1 cellular context compared by ENCODE assay signal in genomic region chr10:45105311-45105710, GRCh38.
TF ChIP-seq lines count a peak whose summit lies in the region.
"Not testable (repeated sequence)": the region's sequence is repeated elsewhere in the genome, so short reads cannot be mapped to it uniquely, and the experiment has no call there.

No MANE protein-coding gene starts in this region.

TF ChIP-seq in K562, 482 proteins besides CTCF, POLR2A, EP300 and RAD21 (continued from another document):
- peak; percentile 93 for TF ChIP-seq TFE3 (CRISPR knock-in tag; IDR thresholded peaks at IDR 0.05)
- 0 out of 2 replicates have a peak, but pooled peaks have one; percentile 47 for TF ChIP-seq TOE1 (IDR thresholded peaks at IDR 0.05; ENCODE audit: borderline replicate concordance)
- TF ChIP-seq TOE1 (CRISPR knock-in tag; IDR thresholded peaks at IDR 0.05; ENCODE audit: borderline replicate concordance, low read depth), result not testable (repeated sequence)
- peak; percentile 43; the same call in 1 of the 2 replicates for TF ChIP-seq RAD51 (IDR thresholded peaks at IDR 0.05; ENCODE audit: borderline replicate concordance, low read depth)
